1 cellular context compared by ENCODE assay signal in the genomic region with DNA sequence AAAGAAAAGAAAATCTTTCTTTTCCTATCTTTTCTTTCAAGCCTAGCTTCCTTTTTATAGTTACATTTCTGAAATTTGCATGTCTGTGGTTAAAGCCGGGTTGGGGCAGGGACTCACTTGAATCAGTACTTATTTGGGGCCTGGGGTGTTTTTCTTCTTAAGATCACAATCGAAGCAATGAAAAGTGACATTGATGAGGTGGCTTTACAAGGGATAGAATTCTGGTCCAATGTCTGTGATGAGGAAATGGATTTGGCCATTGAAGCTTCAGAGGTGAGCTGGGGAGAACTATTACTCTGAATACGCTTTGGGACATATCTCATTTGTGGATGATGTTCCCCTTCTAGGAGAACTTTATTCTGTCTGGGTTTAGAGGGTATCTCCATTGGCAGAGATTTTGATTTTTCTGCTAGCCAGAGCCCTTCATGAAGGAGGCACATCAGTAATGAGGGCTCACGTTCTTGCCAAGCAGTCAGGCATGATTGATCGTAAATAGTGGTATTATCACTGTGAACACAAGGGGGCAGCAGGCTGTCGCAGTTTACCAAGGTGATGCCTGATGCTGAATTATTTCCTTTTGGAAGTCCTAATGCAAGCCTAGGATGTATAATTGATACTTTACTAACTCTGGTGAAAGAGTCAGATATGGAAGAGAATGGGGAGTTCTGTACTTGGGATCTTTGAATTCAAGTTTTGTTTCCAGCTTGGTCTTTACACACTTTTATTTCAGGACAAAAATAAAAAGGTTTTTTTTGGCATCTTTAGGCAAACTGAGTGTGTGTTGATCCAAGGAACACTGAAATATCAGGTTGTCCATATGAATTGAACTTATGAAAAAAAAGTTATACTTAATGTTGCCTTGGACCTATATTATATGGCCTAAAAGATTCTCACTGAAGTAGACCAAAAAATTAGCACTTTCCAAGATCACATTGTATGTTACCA.
TF ChIP-seq lines count a peak whose summit lies in the region.

No MANE protein-coding gene starts in this region.

TF ChIP-seq in HepG2, 621 proteins besides CTCF, POLR2A, EP300 and RAD21 (continued from another document):
- TF ChIP-seq, protein P1, sequence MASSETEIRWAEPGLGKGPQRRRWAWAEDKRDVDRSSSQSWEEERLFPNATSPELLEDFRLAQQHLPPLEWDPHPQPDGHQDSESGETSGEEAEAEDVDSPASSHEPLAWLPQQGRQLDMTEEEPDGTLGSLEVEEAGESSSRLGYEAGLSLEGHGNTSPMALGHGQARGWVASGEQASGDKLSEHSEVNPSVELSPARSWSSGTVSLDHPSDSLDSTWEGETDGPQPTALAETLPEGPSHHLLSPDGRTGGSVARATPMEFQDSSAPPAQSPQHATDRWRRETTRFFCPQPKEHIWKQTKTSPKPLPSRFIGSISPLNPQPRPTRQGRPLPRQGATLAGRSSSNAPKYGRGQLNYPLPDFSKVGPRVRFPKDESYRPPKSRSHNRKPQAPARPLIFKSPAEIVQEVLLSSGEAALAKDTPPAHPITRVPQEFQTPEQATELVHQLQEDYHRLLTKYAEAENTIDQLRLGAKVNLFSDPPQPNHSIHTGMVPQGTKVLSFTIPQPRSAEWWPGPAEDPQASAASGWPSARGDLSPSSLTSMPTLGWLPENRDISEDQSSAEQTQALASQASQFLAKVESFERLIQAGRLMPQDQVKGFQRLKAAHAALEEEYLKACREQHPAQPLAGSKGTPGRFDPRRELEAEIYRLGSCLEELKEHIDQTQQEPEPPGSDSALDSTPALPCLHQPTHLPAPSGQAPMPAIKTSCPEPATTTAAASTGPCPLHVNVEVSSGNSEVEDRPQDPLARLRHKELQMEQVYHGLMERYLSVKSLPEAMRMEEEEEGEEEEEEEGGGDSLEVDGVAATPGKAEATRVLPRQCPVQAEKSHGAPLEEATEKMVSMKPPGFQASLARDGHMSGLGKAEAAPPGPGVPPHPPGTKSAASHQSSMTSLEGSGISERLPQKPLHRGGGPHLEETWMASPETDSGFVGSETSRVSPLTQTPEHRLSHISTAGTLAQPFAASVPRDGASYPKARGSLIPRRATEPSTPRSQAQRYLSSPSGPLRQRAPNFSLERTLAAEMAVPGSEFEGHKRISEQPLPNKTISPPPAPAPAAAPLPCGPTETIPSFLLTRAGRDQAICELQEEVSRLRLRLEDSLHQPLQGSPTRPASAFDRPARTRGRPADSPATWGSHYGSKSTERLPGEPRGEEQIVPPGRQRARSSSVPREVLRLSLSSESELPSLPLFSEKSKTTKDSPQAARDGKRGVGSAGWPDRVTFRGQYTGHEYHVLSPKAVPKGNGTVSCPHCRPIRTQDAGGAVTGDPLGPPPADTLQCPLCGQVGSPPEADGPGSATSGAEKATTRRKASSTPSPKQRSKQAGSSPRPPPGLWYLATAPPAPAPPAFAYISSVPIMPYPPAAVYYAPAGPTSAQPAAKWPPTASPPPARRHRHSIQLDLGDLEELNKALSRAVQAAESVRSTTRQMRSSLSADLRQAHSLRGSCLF (CRISPR knock-in tag; IDR thresholded peaks at IDR 0.05; ENCODE audit: borderline replicate concordance): no peak
- TF ChIP-seq, protein P2, sequence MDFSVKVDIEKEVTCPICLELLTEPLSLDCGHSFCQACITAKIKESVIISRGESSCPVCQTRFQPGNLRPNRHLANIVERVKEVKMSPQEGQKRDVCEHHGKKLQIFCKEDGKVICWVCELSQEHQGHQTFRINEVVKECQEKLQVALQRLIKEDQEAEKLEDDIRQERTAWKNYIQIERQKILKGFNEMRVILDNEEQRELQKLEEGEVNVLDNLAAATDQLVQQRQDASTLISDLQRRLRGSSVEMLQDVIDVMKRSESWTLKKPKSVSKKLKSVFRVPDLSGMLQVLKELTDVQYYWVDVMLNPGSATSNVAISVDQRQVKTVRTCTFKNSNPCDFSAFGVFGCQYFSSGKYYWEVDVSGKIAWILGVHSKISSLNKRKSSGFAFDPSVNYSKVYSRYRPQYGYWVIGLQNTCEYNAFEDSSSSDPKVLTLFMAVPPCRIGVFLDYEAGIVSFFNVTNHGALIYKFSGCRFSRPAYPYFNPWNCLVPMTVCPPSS (IDR thresholded peaks at IDR 0.05): no peak
- TF ChIP-seq STAG1 (CRISPR knock-in tag; IDR thresholded peaks at IDR 0.05) (peak; percentile 70), ZBTB38 (CRISPR knock-in tag; IDR thresholded peaks at IDR 0.05) (no peak), ZBTB8A (CRISPR knock-in tag; IDR thresholded peaks at IDR 0.05; ENCODE audit: borderline replicate concordance, low read depth) (no peak), GPN1 (CRISPR knock-in tag; IDR thresholded peaks at IDR 0.05; ENCODE audit: borderline replicate concordance) (no peak), ZNF496 (CRISPR knock-in tag; IDR thresholded peaks at IDR 0.05; ENCODE audit: insufficient replicate concordance) (no peak), ZFP62 (CRISPR knock-in tag; IDR thresholded peaks at IDR 0.05) (no peak), CREM (IDR thresholded peaks at IDR 0.05) (no peak), CREM (CRISPR knock-in tag; IDR thresholded peaks at IDR 0.05) (no peak)
